ENCODE assay signal across 12 cellular contexts in genomic region chr10:102813017-102813541, GRCh38. TPM values are rescaled to one million over a fixed set of nuclear protein-coding genes. Genes with fewer than 3 reads are reported as not detected.
DNase-seq lines count a peak whose midpoint lies in the region; ATAC-seq and TF ChIP-seq lines count a peak whose summit lies in the region.
"Had no signal": no experiment of that assay in that cellular context is flagged by ENCODE, and none has a peak within 500 bp of the region (broad histone marks: within the 10 kb centered on the region; RNA-seq: fewer than 3 reads in every experiment).

No MANE protein-coding gene starts in this region.

- H3K9me3 ChIP-seq in BLaER1 treated with 17β-estradiol and CSF1 and Interleukin-3, amounts not matched to agents 10 nM and 100 nM (replicated peaks in 1 of 11), result no peaks in the 10 kb centered on the region
- H3K9me3 ChIP-seq in KOPT-K1 (ENCODE audit: insufficient read depth, low read length, poor library complexity, severe bottlenecking), result no peaks in the 10 kb centered on the region
- H3K9me3 ChIP-seq in gastrocnemius medialis, result no peaks in the 10 kb centered on the region
- H3K9me3 ChIP-seq: pancreas had no signal

- peaks cover 75 to 94% (median 86%) of the 10 kb centered on the region in 10 experiments for H3K4me1 ChIP-seq in BLaER1 treated with 17β-estradiol and CSF1 and Interleukin-3, amounts not matched to agents 10 nM and 100 nM
- peaks cover 42 to 48% of the 10 kb centered on the region in 2 donors for H3K4me1 ChIP-seq in gastrocnemius medialis

- peak overlapping the region; percentile 84 to 95 (median 92) for H3K4me2 ChIP-seq in BLaER1 treated with 17β-estradiol and CSF1 and Interleukin-3, amounts not matched to agents 10 nM and 100 nM

- H3K4me1 Mint-ChIP-seq in effector memory CD8-positive, alpha-beta T cell (ENCODE audit: low read depth in 2 of 2), result peaks cover 10 to 13% of the 10 kb centered on the region in 2 donors

- no peaks in the 10 kb centered on the region for H3K27me3 ChIP-seq in BLaER1 treated with 17β-estradiol and CSF1 and Interleukin-3, amounts not matched to agents 10 nM and 100 nM
- H3K27me3 ChIP-seq in gastrocnemius medialis, result no peaks in the 10 kb centered on the region
- H3K27me3 ChIP-seq: pancreas had no signal

- intact Hi-C loops in gastrocnemius medialis (cut with DNase I; ENCODE audit: low total_unique reads), result no loop called here

- H3K27me3 Mint-ChIP-seq in effector memory CD8-positive, alpha-beta T cell, result no peaks in the 10 kb centered on the region

- no peak for TF ChIP-seq POLR2A in gastrocnemius medialis (IDR thresholded peaks at IDR 0.05)

- H3K4me3 Mint-ChIP-seq in effector memory CD8-positive, alpha-beta T cell, result no peak overlapping the region

- in situ Hi-C loops in gastrocnemius medialis (cut with MboI; ENCODE audit: low sequenced_read_pairs in 4 of 4), result loop anchor here in 1 of 4 donors (10.0 kb wide), 1 partner anchor 68 kb away; the partner anchor contains the start of gene WBP1L

- DNase-seq in effector memory CD8-positive, alpha-beta T cell, result no peak
- DNase-seq in gastrocnemius medialis, result no peak
- DNase-seq in COR-L47 (lab: John Stamatoyannopoulos, UW), result no peak
- no peak for DNase-seq in medulla oblongata (ENCODE audit: extremely low spot score)
- no peak for DNase-seq in SHP77 (lab: John Stamatoyannopoulos, UW)
- DNase-seq: amniotic stem cell; pancreas; stimulated activated CD4-positive, alpha-beta T cell treated with anti-CD3 and anti-CD28 coated beads, Interleukin-15, amount 100 ng/mL, for 24 hours had no signal

- no peaks in the 10 kb centered on the region for H3K9me3 Mint-ChIP-seq in effector memory CD8-positive, alpha-beta T cell

- H3K4me3 ChIP-seq in BLaER1 treated with 17β-estradiol and CSF1 and Interleukin-3, amounts not matched to agents 10 nM and 100 nM, result peak overlapping the region in 9 of 10 experiments; percentile 0 to 39 (median 17); a peak in 10 of 20 replicates
- H3K4me3 ChIP-seq in gastrocnemius medialis, result no peak overlapping the region
- H3K4me3 ChIP-seq: pancreas had no signal

- peaks cover 18 to 62% (median 33%) of the 10 kb centered on the region in 11 experiments for H3K36me3 ChIP-seq in BLaER1 treated with 17β-estradiol and CSF1 and Interleukin-3, amounts not matched to agents 10 nM and 100 nM
- H3K36me3 ChIP-seq in KOPT-K1 (ENCODE audit: insufficient read depth, low read length) (peaks cover 55% of the 10 kb centered on the region), gastrocnemius medialis (peaks cover 0 to 46% of the 10 kb centered on the region in 2 donors)

- peak overlapping the region; percentile 33 to 91 for H3K27ac Mint-ChIP-seq in effector memory CD8-positive, alpha-beta T cell

- peaks cover 59% of the 10 kb centered on the region for H3K36me3 Mint-ChIP-seq in effector memory CD8-positive, alpha-beta T cell (ENCODE audit: insufficient read depth)

- H3K9ac ChIP-seq in BLaER1 treated with 17β-estradiol and CSF1 and Interleukin-3, amounts not matched to agents 10 nM and 100 nM, result peak overlapping the region; percentile 10 to 91 (median 44); a peak in 11 of 22 replicates

- TF ChIP-seq CTCF in gastrocnemius medialis (IDR thresholded peaks at IDR 0.05 in 4 of 5, conservative IDR thresholded peaks at IDR 0.05 in 1 of 5), result no peak

- H4K20me1 ChIP-seq in BLaER1 treated with 17β-estradiol and CSF1 and Interleukin-3, amounts not matched to agents 10 nM and 100 nM, result no peaks in the 10 kb centered on the region

- peak overlapping the region; percentile 68 to 98 (median 78); a peak in 21 of 22 replicates for H3K27ac ChIP-seq in BLaER1 treated with 17β-estradiol and CSF1 and Interleukin-3, amounts not matched to agents 10 nM and 100 nM
- peak overlapping the region; percentile 93 for H3K27ac ChIP-seq in KOPT-K1 (ENCODE audit: low read depth, low read length, poor library complexity, severe bottlenecking)
- peak overlapping the region; percentile 84 to 89 (median 86) for H3K27ac ChIP-seq in gastrocnemius medialis
- H3K27ac ChIP-seq: pancreas had no signal

- no peak for ATAC-seq in effector memory CD8-positive, alpha-beta T cell (replicated peaks)
- no peak for ATAC-seq in gastrocnemius medialis

RNA-seq across cellular contexts. Expression of gene CYP17A1, which starts 24.1 kb away (rescaled TPM):
- 1 to 10 TPM in 1 of 4 donors, not detected in 3; 4.2 TPM for total RNA-seq in gastrocnemius medialis
- total RNA-seq: HT1080, mesenteric fat pad had no signal

RNA-seq across cellular contexts. Expression of gene BORCS7, which starts 41.0 kb away (rescaled TPM):
- total RNA-seq in gastrocnemius medialis, result 10 to 100 TPM; 18.1 to 38.2 (median 27.1) TPM

RNA-seq across cellular contexts. Expression of gene AS3MT, which starts 56.2 kb away (rescaled TPM):
- 1 to 10 TPM in 3 of 4 donors, under 1 TPM in 1; 0.91 to 5.6 (median 4.8) TPM for total RNA-seq in gastrocnemius medialis

Comparison
In these comparisons a context has a peak if more than half of its experiments do, and no peak if none do; other contexts are left out.
1. H3K4me3 ChIP-seq: peak in BLaER1 treated with 17β-estradiol and CSF1 and Interleukin-3, amounts not matched to agents 10 nM and 100 nM (9 of 10); none in gastrocnemius medialis (0 of 4).
2. Peak in every context shown above with its lines, with median percentiles within 50 percentile points of each other: H3K27ac ChIP-seq.